In the genomic region with DNA sequence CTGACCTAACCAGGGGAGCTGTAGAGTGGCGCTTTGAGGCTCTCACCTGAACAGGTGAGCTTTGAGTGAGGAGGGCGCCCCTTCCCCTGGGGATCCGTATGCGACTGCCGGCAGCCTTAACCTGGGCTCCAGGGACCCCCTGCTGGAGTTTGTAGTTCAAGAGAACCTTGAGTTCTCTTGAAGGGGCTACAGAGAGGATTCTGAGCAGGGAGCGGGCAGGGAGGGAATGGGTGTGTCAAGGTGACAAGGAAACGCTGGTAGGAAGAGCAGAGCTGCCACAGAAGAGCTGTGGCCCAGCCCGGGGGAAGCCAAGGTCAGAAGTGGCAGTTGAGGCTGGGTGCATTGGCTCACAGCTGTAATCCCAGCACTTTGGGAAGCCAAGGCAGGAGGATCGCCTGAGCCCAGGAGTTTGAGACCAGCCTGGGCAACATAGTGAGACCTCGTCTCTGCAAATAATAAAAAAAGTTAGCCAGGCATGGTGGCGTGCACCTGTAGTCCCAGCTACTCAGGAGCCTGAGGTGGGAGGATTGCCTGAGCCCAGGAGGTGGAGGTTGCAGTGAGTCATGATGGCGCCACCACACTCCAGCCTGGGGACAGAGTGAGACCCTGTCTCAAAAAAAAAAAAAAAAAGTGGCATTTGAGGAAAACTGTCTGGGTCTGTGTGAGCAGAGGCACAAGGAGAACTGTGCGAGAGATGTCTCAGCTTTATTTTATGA, we compare ENCODE assay signal across 1 cellular context.
TF ChIP-seq lines count a peak whose summit lies in the region.

No MANE protein-coding gene starts in this region.

TF ChIP-seq in HepG2, 621 proteins besides CTCF, POLR2A, EP300 and RAD21 (continued from another document):
- TF ChIP-seq TRIM22 (IDR thresholded peaks at IDR 0.05) (no peak), CBX5 (CRISPR knock-in tag; IDR thresholded peaks at IDR 0.05; ENCODE audit: borderline replicate concordance) (no peak), SOX6 (IDR thresholded peaks at IDR 0.05) (no peak), SOX6 (CRISPR knock-in tag; IDR thresholded peaks at IDR 0.05) (0 out of 2 replicates have a peak, but pooled peaks have one; percentile 18), ZNF143 (CRISPR knock-in tag; IDR thresholded peaks at IDR 0.05) (0 out of 2 replicates have a peak, but pooled peaks have one; percentile 7), MEIS1 (CRISPR knock-in tag; IDR thresholded peaks at IDR 0.05; ENCODE audit: borderline replicate concordance) (0 out of 2 replicates have a peak, but pooled peaks have one; percentile 28), SALL1 (CRISPR knock-in tag; IDR thresholded peaks at IDR 0.05) (peak; percentile 16; the same call in 1 of the 2 replicates), HNRNPK (IDR thresholded peaks at IDR 0.05; ENCODE audit: low read depth, low read length, poor library complexity, severe bottlenecking) (no peak), ZNF234 (CRISPR knock-in tag; conservative IDR thresholded peaks at IDR 0.05) (no peak), GTF2F1 (IDR thresholded peaks at IDR 0.05; ENCODE audit: low read length) (no peak), ZNF569 (CRISPR knock-in tag; IDR thresholded peaks at IDR 0.05; ENCODE audit: borderline replicate concordance) (no peak), ZMYM3 (CRISPR knock-in tag; IDR thresholded peaks at IDR 0.05) (0 out of 2 replicates have a peak, but pooled peaks have one; percentile 13), ZNF460 (CRISPR knock-in tag; IDR thresholded peaks at IDR 0.05; ENCODE audit: borderline replicate concordance) (peak; percentile 57; the same call in 1 of the 2 replicates), ZNF572 (CRISPR knock-in tag; IDR thresholded peaks at IDR 0.05) (0 out of 2 replicates have a peak, but pooled peaks have one; percentile 6), SAP130 (CRISPR knock-in tag; IDR thresholded peaks at IDR 0.05; ENCODE audit: low read depth) (no peak), ZNF567 (CRISPR knock-in tag; IDR thresholded peaks at IDR 0.05; ENCODE audit: borderline replicate concordance) (0 out of 2 replicates have a peak, but pooled peaks have one; percentile 30), GLI4 (CRISPR knock-in tag; IDR thresholded peaks at IDR 0.05; ENCODE audit: borderline replicate concordance) (0 out of 2 replicates have a peak, but pooled peaks have one; percentile 11), ZEB1 (IDR thresholded peaks at IDR 0.05; ENCODE audit: insufficient replicate concordance, low read depth) (peak; percentile 96), ZNF605 (CRISPR knock-in tag; IDR thresholded peaks at IDR 0.05) (0 out of 2 replicates have a peak, but pooled peaks have one; percentile 44), ZNF230 (CRISPR knock-in tag; IDR thresholded peaks at IDR 0.05) (peak; percentile 78; the same call in 1 of the 2 replicates), BCL6 (CRISPR knock-in tag; IDR thresholded peaks at IDR 0.05) (no peak), ZNF609 (CRISPR knock-in tag; IDR thresholded peaks at IDR 0.05; ENCODE audit: borderline replicate concordance) (peak; percentile 38; the same call in 1 of the 2 replicates), ZHX1 (CRISPR knock-in tag; IDR thresholded peaks at IDR 0.05; ENCODE audit: low read depth) (no peak), DBP (CRISPR knock-in tag; IDR thresholded peaks at IDR 0.05; ENCODE audit: not compliant biosample characterization) (no peak), ZFAT (CRISPR knock-in tag; conservative IDR thresholded peaks at IDR 0.05) (no peak), ZNF550 (CRISPR knock-in tag; IDR thresholded peaks at IDR 0.05; ENCODE audit: borderline replicate concordance) (no peak), ZNF263 (CRISPR knock-in tag; IDR thresholded peaks at IDR 0.05) (no peak), ZNF562 (CRISPR knock-in tag; IDR thresholded peaks at IDR 0.05; ENCODE audit: borderline replicate concordance) (no peak), NFATC3 (CRISPR knock-in tag; IDR thresholded peaks at IDR 0.05) (no peak), ZBTB38 (CRISPR knock-in tag; IDR thresholded peaks at IDR 0.05) (0 out of 2 replicates have a peak, but pooled peaks have one; percentile 28), ZNF382 (CRISPR knock-in tag; IDR thresholded peaks at IDR 0.05; ENCODE audit: borderline replicate concordance) (no peak), PAWR (CRISPR knock-in tag; IDR thresholded peaks at IDR 0.05; ENCODE audit: borderline replicate concordance) (no peak), ZNF235 (CRISPR knock-in tag; IDR thresholded peaks at IDR 0.05; ENCODE audit: borderline replicate concordance) (no peak)
- TF ChIP-seq, protein P1, sequence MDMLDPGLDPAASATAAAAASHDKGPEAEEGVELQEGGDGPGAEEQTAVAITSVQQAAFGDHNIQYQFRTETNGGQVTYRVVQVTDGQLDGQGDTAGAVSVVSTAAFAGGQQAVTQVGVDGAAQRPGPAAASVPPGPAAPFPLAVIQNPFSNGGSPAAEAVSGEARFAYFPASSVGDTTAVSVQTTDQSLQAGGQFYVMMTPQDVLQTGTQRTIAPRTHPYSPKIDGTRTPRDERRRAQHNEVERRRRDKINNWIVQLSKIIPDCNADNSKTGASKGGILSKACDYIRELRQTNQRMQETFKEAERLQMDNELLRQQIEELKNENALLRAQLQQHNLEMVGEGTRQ (IDR thresholded peaks at IDR 0.05; ENCODE audit: low read depth, low read length) = no peak
- TF ChIP-seq, protein P1 (CRISPR knock-in tag; IDR thresholded peaks at IDR 0.05; ENCODE audit: borderline replicate concordance) = no peak
- TF ChIP-seq, protein P2, sequence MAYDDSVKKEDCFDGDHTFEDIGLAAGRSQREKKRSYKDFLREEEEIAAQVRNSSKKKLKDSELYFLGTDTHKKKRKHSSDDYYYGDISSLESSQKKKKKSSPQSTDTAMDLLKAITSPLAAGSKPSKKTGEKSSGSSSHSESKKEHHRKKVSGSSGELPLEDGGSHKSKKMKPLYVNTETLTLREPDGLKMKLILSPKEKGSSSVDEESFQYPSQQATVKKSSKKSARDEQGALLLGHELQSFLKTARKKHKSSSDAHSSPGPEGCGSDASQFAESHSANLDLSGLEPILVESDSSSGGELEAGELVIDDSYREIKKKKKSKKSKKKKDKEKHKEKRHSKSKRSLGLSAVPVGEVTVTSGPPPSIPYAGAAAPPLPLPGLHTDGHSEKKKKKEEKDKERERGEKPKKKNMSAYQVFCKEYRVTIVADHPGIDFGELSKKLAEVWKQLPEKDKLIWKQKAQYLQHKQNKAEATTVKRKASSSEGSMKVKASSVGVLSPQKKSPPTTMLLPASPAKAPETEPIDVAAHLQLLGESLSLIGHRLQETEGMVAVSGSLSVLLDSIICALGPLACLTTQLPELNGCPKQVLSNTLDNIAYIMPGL (CRISPR knock-in tag; IDR thresholded peaks at IDR 0.05; ENCODE audit: borderline replicate concordance in 1 of 2, low read depth in 1 of 2) = peak in 1 of 2 experiments; percentile 45; a peak in 1 of 4 replicates
